In the genomic region with DNA sequence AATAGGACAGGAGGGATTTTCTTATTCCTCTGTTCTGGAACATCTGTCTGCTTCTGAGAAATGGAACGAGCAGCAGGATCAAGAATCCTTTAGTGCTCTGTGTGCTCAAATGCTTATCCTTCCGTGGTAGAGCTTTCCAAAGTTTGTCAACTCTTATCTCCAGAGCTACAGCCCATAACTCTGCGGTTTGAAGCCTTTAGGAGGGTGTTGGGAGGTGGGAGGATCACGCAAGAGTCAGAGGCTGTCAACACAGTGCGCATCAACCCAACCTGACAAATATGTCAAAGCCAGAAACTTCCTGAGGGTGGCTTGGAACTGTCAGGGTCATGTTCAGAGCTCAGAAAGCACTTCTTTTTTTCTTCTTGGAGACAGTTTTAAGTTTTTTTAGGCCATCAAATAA, we compare ENCODE assay signal across 13 cellular contexts.
DNase-seq lines count a peak whose midpoint lies in the region; ATAC-seq, FAIRE-seq and TF ChIP-seq lines count a peak whose summit lies in the region.
"Had no signal": no experiment of that assay in that cellular context is flagged by ENCODE, and none has a peak within 500 bp of the region (broad histone marks: within the 10 kb centered on the region; RNA-seq: fewer than 3 reads in every experiment).

No MANE protein-coding gene starts in this region.

- peaks cover 3% of the 10 kb centered on the region for H3K9me3 Mint-ChIP-seq in activated T-helper 17 cell treated with anti-CD3 and anti-CD28 coated beads, Interleukin-2, amount 50 U/mL, for 72 hours
- H3K9me3 Mint-ChIP-seq: activated CD8-positive, alpha-beta T cell treated with anti-CD3 and anti-CD28 coated beads for 36 hours; activated naive CD8-positive, alpha-beta T cell treated with anti-CD3 and anti-CD28 coated beads, Interleukin-2, amount 50 U/mL, for 24 hours had no signal

- no peaks in the 10 kb centered on the region for H3K4me1 Mint-ChIP-seq in activated T-helper 17 cell treated with anti-CD3 and anti-CD28 coated beads, Interleukin-2, amount 50 U/mL, for 72 hours
- H3K4me1 Mint-ChIP-seq: activated naive CD8-positive, alpha-beta T cell treated with anti-CD3 and anti-CD28 coated beads, Interleukin-2, amount 50 U/mL, for 24 hours had no signal

- peak; percentile 99 for ATAC-seq in K562
- ATAC-seq in activated T-helper 17 cell treated with anti-CD3 and anti-CD28 coated beads, Interleukin-2, amount 50 U/mL, for 72 hours (replicated peaks), result no peak
- ATAC-seq: activated CD8-positive, alpha-beta T cell treated with anti-CD3 and anti-CD28 coated beads for 36 hours; activated naive CD8-positive, alpha-beta T cell treated with anti-CD3 and anti-CD28 coated beads, Interleukin-2, amount 50 U/mL, for 24 hours had no signal

- no peaks in the 10 kb centered on the region for H3K27me3 Mint-ChIP-seq in activated T-helper 17 cell treated with anti-CD3 and anti-CD28 coated beads, Interleukin-2, amount 50 U/mL, for 72 hours
- H3K27me3 Mint-ChIP-seq: activated CD8-positive, alpha-beta T cell treated with anti-CD3 and anti-CD28 coated beads for 36 hours; activated naive CD8-positive, alpha-beta T cell treated with anti-CD3 and anti-CD28 coated beads, Interleukin-2, amount 50 U/mL, for 24 hours had no signal

- H3K9ac ChIP-seq in K562 (ENCODE audit: insufficient read depth in 1 of 2, low read depth in 2 of 2, low read length in 2 of 2), result no peak overlapping the region
- H3K9ac ChIP-seq: KMS-11 had no signal

- TF ChIP-seq CTCF in K562 (IDR thresholded peaks at IDR 0.05 in 2 of 3, conservative IDR thresholded peaks at IDR 0.05 in 1 of 3; ENCODE audit: insufficient read depth in 2 of 3, low read depth in 1 of 3, low read length in 3 of 3), result no peak
- TF ChIP-seq CTCF in hepatocyte (IDR thresholded peaks at IDR 0.05; ENCODE audit: poor library complexity), result no peak
- no peak for TF ChIP-seq CTCF in transverse colon (IDR thresholded peaks at IDR 0.05)

- no peak overlapping the region for H3K27ac Mint-ChIP-seq in activated T-helper 17 cell treated with anti-CD3 and anti-CD28 coated beads, Interleukin-2, amount 50 U/mL, for 72 hours
- H3K27ac Mint-ChIP-seq: activated CD8-positive, alpha-beta T cell treated with anti-CD3 and anti-CD28 coated beads for 36 hours; activated naive CD8-positive, alpha-beta T cell treated with anti-CD3 and anti-CD28 coated beads, Interleukin-2, amount 50 U/mL, for 24 hours had no signal

- no peaks in the 10 kb centered on the region for H3K36me3 ChIP-seq in K562 (ENCODE audit: control insufficient read depth, insufficient read depth, low read length)
- no peaks in the 10 kb centered on the region for H3K36me3 ChIP-seq in hepatocyte (replicated peaks; ENCODE audit: insufficient read depth, low read depth)
- no peaks in the 10 kb centered on the region for H3K36me3 ChIP-seq in transverse colon
- peaks cover 89% of the 10 kb centered on the region for H3K36me3 ChIP-seq in MG63
- H3K36me3 ChIP-seq: ovary had no signal

- H2AFZ ChIP-seq in K562 (ENCODE audit: low read depth, low read length) (no peak overlapping the region), hepatocyte (no peak overlapping the region)

- no peaks in the 10 kb centered on the region for H3K9me2 ChIP-seq in hepatocyte (replicated peaks; ENCODE audit: insufficient read depth)

- POLR2A ChIA-PET in K562 (lab: Yijun Ruan, JAX), result interaction anchor here (0.9 kb wide), 1 partner anchor 9 kb away, joined by 3 read pairs; no protein-coding TSS in a partner anchor

- H3K9me3 ChIP-seq in K562 (replicated peaks; ENCODE audit: control insufficient read depth, insufficient read depth, low read depth, low read length), result no peaks in the 10 kb centered on the region
- H3K9me3 ChIP-seq in hepatocyte (ENCODE audit: low read depth), result no peaks in the 10 kb centered on the region
- no peaks in the 10 kb centered on the region for H3K9me3 ChIP-seq in transverse colon
- H3K9me3 ChIP-seq in MG63, result no peaks in the 10 kb centered on the region
- H3K9me3 ChIP-seq: ovary, testis had no signal

- TF ChIP-seq EP300 in K562 (IDR thresholded peaks at IDR 0.05; ENCODE audit: low read length) (peak; percentile 73), transverse colon (IDR thresholded peaks at IDR 0.05; ENCODE audit: low read depth) (no peak)

- intact Hi-C loops in K562 (cut with micrococcal nuclease), result no loop called here
- intact Hi-C loops in transverse colon (cut with DNase I; ENCODE audit: low total_unique reads), result loop anchor here (10.0 kb wide), 1 partner anchor 97 kb away; a partner anchor contains a TSS

- 0% methylated on average over 5 of the region's 5 CpGs for WGBS in K562 (ENCODE audit: insufficient coverage, low coverage, missing lambda C conversion rate)
- WGBS in hepatocyte (ENCODE audit: low lambda C conversion rate, missing lambda C conversion rate), result 47% methylated on average over 5 of the region's 5 CpGs
- 84% methylated on average over 5 of the region's 5 CpGs; no CpG with 5 or more reads in 1 of the 2 donors for WGBS in transverse colon (ENCODE audit: low coverage in 1 of 2), 2 donors

- BruUV-seq in K562 (replicated peaks; lab: Mats Ljungman, UMichigan), result no TSS peak

- CTCF ChIA-PET in K562 (lab: Yijun Ruan, JAX; ENCODE audit: low intra/inter-chr PET ratio), result no interaction called here

- no peak for TF ChIP-seq POLR2A in K562 (conservative IDR thresholded peaks at IDR 0.05)
- no peak for TF ChIP-seq POLR2A in transverse colon (IDR thresholded peaks at IDR 0.05)

- H3K9me1 ChIP-seq in K562 (ENCODE audit: control insufficient read depth, insufficient read depth, low read length), result no peaks in the 10 kb centered on the region

- TF ChIP-seq RAD21 in K562 (CRISPR knock-in tag; conservative IDR thresholded peaks at IDR 0.05 in 1 of 2, IDR thresholded peaks at IDR 0.05 in 1 of 2), result peak in 1 of 2 experiments; percentile 21; a peak in 1 of 4 replicates

- H3K79me2 ChIP-seq in K562 (ENCODE audit: control insufficient read depth, insufficient read depth, low read length) (no peaks in the 10 kb centered on the region), hepatocyte (no peaks in the 10 kb centered on the region)

- no peak overlapping the region for H3K4me3 Mint-ChIP-seq in activated T-helper 17 cell treated with anti-CD3 and anti-CD28 coated beads, Interleukin-2, amount 50 U/mL, for 72 hours
- H3K4me3 Mint-ChIP-seq: activated CD8-positive, alpha-beta T cell treated with anti-CD3 and anti-CD28 coated beads for 36 hours; activated naive CD8-positive, alpha-beta T cell treated with anti-CD3 and anti-CD28 coated beads, Interleukin-2, amount 50 U/mL, for 24 hours had no signal

- peaks cover 11% of the 10 kb centered on the region for H3K36me3 Mint-ChIP-seq in activated T-helper 17 cell treated with anti-CD3 and anti-CD28 coated beads, Interleukin-2, amount 50 U/mL, for 72 hours (ENCODE audit: low read depth)

- H3K4me1 ChIP-seq in K562 (replicated peaks in 1 of 2; ENCODE audit: control insufficient read depth in 2 of 2, insufficient read depth in 2 of 2, low read length in 2 of 2) (peaks cover 0 to 33% of the 10 kb centered on the region in 2 experiments), hepatocyte (ENCODE audit: insufficient read depth) (peaks cover 18% of the 10 kb centered on the region), transverse colon (peaks cover 7 to 28% (median 18%) of the 10 kb centered on the region in 4 donors)

- FAIRE-seq in K562 (lab: Jason Lieb, UNC), result peak; percentile 99

- H4K20me1 ChIP-seq in K562 (replicated peaks; ENCODE audit: control insufficient read depth, insufficient read depth, low read length), result no peaks in the 10 kb centered on the region
- H4K20me1 ChIP-seq in hepatocyte (ENCODE audit: insufficient read depth, poor library complexity, severe bottlenecking), result no peaks in the 10 kb centered on the region

- in situ Hi-C loops in K562 (cut with MboI), result no loop called here
- in situ Hi-C loops in transverse colon (cut with MboI; ENCODE audit: low pct_ligation_motif_present in 1 of 4, low pct_unique_long_range_greater_than_20kb in 1 of 4, low sequenced_read_pairs in 3 of 4), result loop anchor here in 2 of 4 donors (25.0 kb wide), 1 partner anchor 89 kb away; a partner anchor contains a TSS

- H3K4me2 ChIP-seq in K562 (ENCODE audit: insufficient read depth, low read length) (no peak overlapping the region), hepatocyte (no peak overlapping the region)
- H3K4me2 ChIP-seq: KMS-11 had no signal

- H3K27me3 ChIP-seq in K562 (ENCODE audit: control insufficient read depth in 2 of 2, insufficient read depth in 2 of 2, low read length in 2 of 2) (peaks cover 0 to 4% of the 10 kb centered on the region in 2 experiments; a peak in 2 of 5 replicates), hepatocyte (no peaks in the 10 kb centered on the region), transverse colon (no peaks in the 10 kb centered on the region), MG63 (no peaks in the 10 kb centered on the region)
- H3K27me3 ChIP-seq: ovary, testis had no signal

- H3K4me3 ChIP-seq in K562 (no peak overlapping the region), hepatocyte (no peak overlapping the region), transverse colon (no peak overlapping the region), MG63 (no peak overlapping the region)
- H3K4me3 ChIP-seq: ovary, testis had no signal

- H3K27ac ChIP-seq in K562 (ENCODE audit: extremely low read depth, low read depth, low read length) (no peak overlapping the region), hepatocyte (peak overlapping the region; percentile 61), transverse colon (peak overlapping the region; percentile 56 to 73 (median 66))
- H3K27ac ChIP-seq: KMS-11, ovary had no signal

- DNase-seq in MV-4-11 (lab: John Stamatoyannopoulos, UW) (peak; percentile 42), K562 (ENCODE audit: extremely low read depth in 1 of 4, low spot score in 3 of 4) (peak; percentile 51 to 82 (median 68)), hepatocyte (ENCODE audit: low spot score) (no peak), transverse colon (no peak), NCI-H2196 treated with DMSO at 0.1 percent for 48 hours (lab: John Stamatoyannopoulos, UW; ENCODE audit: unreplicated experiment) (no peak), MG63 (no peak)
- DNase-seq: activated CD8-positive, alpha-beta T cell treated with anti-CD3 and anti-CD28 coated beads for 36 hours; activated naive CD8-positive, alpha-beta T cell treated with anti-CD3 and anti-CD28 coated beads, Interleukin-2, amount 50 U/mL, for 24 hours; ovary; stimulated activated CD4-positive, alpha-beta T cell treated with anti-CD3 and anti-CD28 coated beads, Interleukin-4, amount 100 ng/mL, for 4 hours; testis had no signal

TF ChIP-seq in K562, 482 proteins besides CTCF, POLR2A, EP300 and RAD21 (continues in another document):
- no peak for TF ChIP-seq ZNF165 (CRISPR knock-in tag; IDR thresholded peaks at IDR 0.05; ENCODE audit: borderline replicate concordance)

Comparison
In these comparisons a context has a peak if more than half of its experiments do, and no peak if none do; other contexts are left out.
1. DNase-seq: peak in MV-4-11 (single experiment) and K562 (4 of 4); none in hepatocyte (single experiment), transverse colon (single experiment), NCI-H2196 treated with DMSO at 0.1 percent for 48 hours (single experiment) and MG63 (single experiment).